In genomic region chr19:1008268-1009042, GRCh38 we compare ENCODE assay signal across 31 cellular contexts. TPM values are rescaled to one million over a fixed set of nuclear protein-coding genes. Genes with fewer than 3 reads are reported as not detected.
DNase-seq lines count a peak whose midpoint lies in the region; ATAC-seq and TF ChIP-seq lines count a peak whose summit lies in the region.
"Had no signal": no experiment of that assay in that cellular context is flagged by ENCODE, and none has a peak within 500 bp of the region (broad histone marks: within the 10 kb centered on the region; RNA-seq: fewer than 3 reads in every experiment).

No MANE protein-coding gene starts in this region.

- TF ChIP-seq EP300 in sigmoid colon (IDR thresholded peaks at IDR 0.05): no peak

- no peak overlapping the region for H2AFZ ChIP-seq in fibroblast of lung (ENCODE audit: low read length)
- H2AFZ ChIP-seq: GM23248, PC-9 had no signal

- peak overlapping the region; percentile 55 for H3K9ac ChIP-seq in fibroblast of lung (ENCODE audit: insufficient read depth, low read length)
- H3K9ac ChIP-seq: GM23248 had no signal

- POLR2A ChIA-PET in activated naive CD8-positive, alpha-beta T cell treated with anti-CD3 and anti-CD28 coated beads, Interleukin-2, amount 10 ng/mL, durations not matched to agents 7 days and 5 days (lab: Charles Lee): no interaction called here
- POLR2A ChIA-PET in activated CD4-positive, alpha-beta T cell treated with anti-CD3 and anti-CD28 coated beads, Interleukin-2, amount 10 ng/mL, durations not matched to agents 7 days and 5 days (lab: Charles Lee): no interaction called here

- H4K20me1 ChIP-seq in fibroblast of lung (ENCODE audit: control insufficient read depth, extremely low read depth, insufficient read depth, low read length): no peaks in the 10 kb centered on the region

- no peaks in the 10 kb centered on the region for H3K9me3 ChIP-seq in fibroblast of lung (ENCODE audit: control insufficient read depth, insufficient read depth, low read depth, low read length)
- H3K9me3 ChIP-seq in sigmoid colon: no peaks in the 10 kb centered on the region
- no peaks in the 10 kb centered on the region for H3K9me3 ChIP-seq in breast epithelium
- H3K9me3 ChIP-seq: Caco-2, right atrium auricular region, thyroid gland had no signal

- H3K79me2 ChIP-seq in fibroblast of lung (ENCODE audit: control insufficient read depth, insufficient read depth, low read length): peaks cover 10% of the 10 kb centered on the region

- ATAC-seq in activated naive CD8-positive, alpha-beta T cell treated with anti-CD3 and anti-CD28 coated beads, Interleukin-2, amount 10 ng/mL, durations not matched to agents 7 days and 5 days (ENCODE audit: low read depth): peak; percentile 4
- ATAC-seq in activated naive CD8-positive, alpha-beta T cell treated with anti-CD3 and anti-CD28 coated beads, Interleukin-2, amount 50 U/mL, for 24 hours: no peak
- ATAC-seq in HG03039 (IDR thresholded peaks at IDR 0.05; ENCODE audit: unreplicated experiment): no peak
- ATAC-seq: activated CD8-positive, alpha-beta T cell treated with anti-CD3 and anti-CD28 coated beads, Interleukin-2, amount 10 ng/mL, durations not matched to agents 7 days and 5 days; activated T-helper 17 cell treated with anti-CD3 and anti-CD28 coated beads, Interleukin-2, amount 50 U/mL, for 72 hours had no signal

- peaks cover 3% of the 10 kb centered on the region for H3K36me3 Mint-ChIP-seq in activated naive CD8-positive, alpha-beta T cell treated with anti-CD3 and anti-CD28 coated beads, Interleukin-2, amount 10 ng/mL, durations not matched to agents 7 days and 5 days
- H3K36me3 Mint-ChIP-seq in activated naive CD8-positive, alpha-beta T cell treated with anti-CD3 and anti-CD28 coated beads, Interleukin-2, amount 50 U/mL, for 24 hours (ENCODE audit: low read depth): no peaks in the 10 kb centered on the region
- peaks cover 4% of the 10 kb centered on the region for H3K36me3 Mint-ChIP-seq in activated CD4-positive, alpha-beta T cell treated with anti-CD3 and anti-CD28 coated beads, Interleukin-2, amount 10 ng/mL, durations not matched to agents 7 days and 5 days (ENCODE audit: low read depth)

- H3K27me3 ChIP-seq in fibroblast of lung (ENCODE audit: control insufficient read depth, insufficient read depth, low read length) (no peaks in the 10 kb centered on the region), sigmoid colon (peaks cover 0 to 2% (median 0%) of the 10 kb centered on the region in 3 donors), breast epithelium (peaks cover 0 to 3% of the 10 kb centered on the region in 2 donors)
- H3K27me3 ChIP-seq: brain microvascular endothelial cell, right atrium auricular region, thyroid gland had no signal

- TF ChIP-seq POLR2A in sigmoid colon (IDR thresholded peaks at IDR 0.05) (no peak), breast epithelium (IDR thresholded peaks at IDR 0.05) (no peak)

- H3K4me3 ChIP-seq in fibroblast of lung (replicated peaks in 1 of 4; ENCODE audit: control extremely low read depth in 1 of 4, insufficient read depth in 1 of 4, low read depth in 3 of 4, low read length in 4 of 4): peak overlapping the region in 1 of 4 experiments; percentile 22
- H3K4me3 ChIP-seq in sigmoid colon: no peak overlapping the region
- H3K4me3 ChIP-seq in breast epithelium: no peak overlapping the region
- H3K4me3 ChIP-seq: GM23248, PC-9, right atrium auricular region, smooth muscle cell, thyroid gland had no signal

- WGBS in sigmoid colon, 2 donors: 93 to 94% methylated on average over 45 of the region's 45 CpGs

- no peaks in the 10 kb centered on the region for H3K27me3 Mint-ChIP-seq in activated naive CD8-positive, alpha-beta T cell treated with anti-CD3 and anti-CD28 coated beads, Interleukin-2, amount 10 ng/mL, durations not matched to agents 7 days and 5 days
- no peaks in the 10 kb centered on the region for H3K27me3 Mint-ChIP-seq in activated naive CD8-positive, alpha-beta T cell treated with anti-CD3 and anti-CD28 coated beads, Interleukin-2, amount 50 U/mL, for 24 hours
- H3K27me3 Mint-ChIP-seq in activated CD4-positive, alpha-beta T cell treated with anti-CD3 and anti-CD28 coated beads, Interleukin-2, amount 10 ng/mL, durations not matched to agents 7 days and 5 days: no peaks in the 10 kb centered on the region
- H3K27me3 Mint-ChIP-seq: activated T-helper 17 cell treated with anti-CD3 and anti-CD28 coated beads, Interleukin-2, amount 50 U/mL, for 72 hours; stimulated activated naive CD8-positive, alpha-beta T cell treated with anti-CD3 and anti-CD28 coated beads, Interleukin-15, amount 100 ng/mL, for 72 hours had no signal

- CTCF ChIA-PET in activated CD4-positive, alpha-beta T cell treated with anti-CD3 and anti-CD28 coated beads, Interleukin-2, amount 10 ng/mL, durations not matched to agents 7 days and 5 days (lab: Charles Lee): no interaction called here

- H3K4me1 ChIP-seq in fibroblast of lung (ENCODE audit: control insufficient read depth, extremely low read depth, insufficient read depth, low read length) (peaks cover 16% of the 10 kb centered on the region), sigmoid colon (peaks cover 0 to 12% (median 0%) of the 10 kb centered on the region in 4 donors), breast epithelium (no peaks in the 10 kb centered on the region)
- H3K4me1 ChIP-seq: Caco-2, right atrium auricular region, thyroid gland had no signal

- H3K4me3 Mint-ChIP-seq in activated naive CD8-positive, alpha-beta T cell treated with anti-CD3 and anti-CD28 coated beads, Interleukin-2, amount 10 ng/mL, durations not matched to agents 7 days and 5 days: no peak overlapping the region
- H3K4me3 Mint-ChIP-seq in activated naive CD8-positive, alpha-beta T cell treated with anti-CD3 and anti-CD28 coated beads, Interleukin-2, amount 50 U/mL, for 24 hours: no peak overlapping the region
- no peak overlapping the region for H3K4me3 Mint-ChIP-seq in activated CD4-positive, alpha-beta T cell treated with anti-CD3 and anti-CD28 coated beads, Interleukin-2, amount 10 ng/mL, durations not matched to agents 7 days and 5 days
- H3K4me3 Mint-ChIP-seq: activated CD8-positive, alpha-beta T cell treated with anti-CD3 and anti-CD28 coated beads, Interleukin-2, amount 10 ng/mL, durations not matched to agents 7 days and 5 days; activated naive CD4-positive, alpha-beta T cell treated with anti-CD3 and anti-CD28 coated beads, Interleukin-2, amount 10 ng/mL, durations not matched to agents 7 days and 5 days; activated T-helper 17 cell treated with anti-CD3 and anti-CD28 coated beads, Interleukin-2, amount 50 U/mL, for 72 hours; CD14-positive monocyte; neural crest cell; stimulated activated naive CD8-positive, alpha-beta T cell treated with anti-CD3 and anti-CD28 coated beads, Interleukin-15, amount 100 ng/mL, for 72 hours had no signal

- H3K27ac ChIP-seq in fibroblast of lung (ENCODE audit: insufficient read depth, low read length): peak overlapping the region; percentile 76
- H3K27ac ChIP-seq in sigmoid colon: peak overlapping the region in 3 of 4 donors; percentile 1 to 64 (median 61)
- H3K27ac ChIP-seq in breast epithelium: no peak overlapping the region
- H3K27ac ChIP-seq: brain microvascular endothelial cell, GM23248, PC-9, right atrium auricular region, thyroid gland had no signal

- intact Hi-C loops in sigmoid colon (cut with DNase I): no loop called here
- intact Hi-C loops in breast epithelium (cut with DNase I; ENCODE audit: low total_unique reads): no loop called here

- H3K4me2 ChIP-seq in fibroblast of lung (ENCODE audit: extremely low read depth, insufficient read depth, low read length): peak overlapping the region; percentile 35
- H3K4me2 ChIP-seq: PC-9, smooth muscle cell had no signal

- H3K4me1 Mint-ChIP-seq in activated naive CD8-positive, alpha-beta T cell treated with anti-CD3 and anti-CD28 coated beads, Interleukin-2, amount 10 ng/mL, durations not matched to agents 7 days and 5 days: peaks cover 2% of the 10 kb centered on the region
- no peaks in the 10 kb centered on the region for H3K4me1 Mint-ChIP-seq in activated naive CD8-positive, alpha-beta T cell treated with anti-CD3 and anti-CD28 coated beads, Interleukin-2, amount 50 U/mL, for 24 hours
- no peaks in the 10 kb centered on the region for H3K4me1 Mint-ChIP-seq in activated CD4-positive, alpha-beta T cell treated with anti-CD3 and anti-CD28 coated beads, Interleukin-2, amount 10 ng/mL, durations not matched to agents 7 days and 5 days
- H3K4me1 Mint-ChIP-seq: activated naive CD4-positive, alpha-beta T cell treated with anti-CD3 and anti-CD28 coated beads, Interleukin-2, amount 10 ng/mL, durations not matched to agents 7 days and 5 days; activated T-helper 17 cell treated with anti-CD3 and anti-CD28 coated beads, Interleukin-2, amount 50 U/mL, for 72 hours; CD14-positive monocyte; neural crest cell; stimulated activated naive CD8-positive, alpha-beta T cell treated with anti-CD3 and anti-CD28 coated beads, Interleukin-15, amount 100 ng/mL, for 72 hours had no signal

- no peak for DNase-seq in activated naive CD8-positive, alpha-beta T cell treated with anti-CD3 and anti-CD28 coated beads, Interleukin-2, amount 10 ng/mL, durations not matched to agents 7 days and 5 days
- DNase-seq in activated naive CD8-positive, alpha-beta T cell treated with anti-CD3 and anti-CD28 coated beads, Interleukin-2, amount 50 U/mL, for 24 hours: no peak
- DNase-seq in fibroblast of lung (ENCODE audit: low read depth in 2 of 2) (no peak), sigmoid colon (no peak), breast epithelium (ENCODE audit: low spot score in 2 of 2) (no peak), NCI-H2029 treated with DMSO at 0.1 percent for 48 hours (lab: John Stamatoyannopoulos, UW) (no peak)
- DNase-seq in activated CD4-positive, alpha-beta T cell treated with anti-CD3 and anti-CD28 coated beads, Interleukin-2, amount 10 ng/mL, durations not matched to agents 7 days and 5 days: no peak
- DNase-seq: 8988T; activated CD8-positive, alpha-beta T cell treated with anti-CD3 and anti-CD28 coated beads, Interleukin-2, amount 10 ng/mL, durations not matched to agents 7 days and 5 days; activated naive CD4-positive, alpha-beta T cell treated with anti-CD3 and anti-CD28 coated beads, Interleukin-2, amount 10 ng/mL, durations not matched to agents 7 days and 5 days; amniotic stem cell; brain microvascular endothelial cell; Caco-2; DMS79 treated with DMSO at 0.1 percent for 48 hours; dorsolateral prefrontal cortex; GM23248; mesenchymal stem cell; NCI-H526; PC-9; stimulated activated CD4-positive, alpha-beta T cell treated with anti-CD3 and anti-CD28 coated beads, Interleukin-1b, Interleukin-23, amount 100 ng/mL, for 48 hours; stimulated activated naive CD8-positive, alpha-beta T cell treated with anti-CD3 and anti-CD28 coated beads, Interleukin-15, amount 100 ng/mL, for 72 hours; thyroid gland had no signal

- H3K36me3 ChIP-seq in fibroblast of lung (ENCODE audit: control insufficient read depth, insufficient read depth, low read length) (peaks cover 14% of the 10 kb centered on the region), sigmoid colon (peaks cover 31 to 43% (median 38%) of the 10 kb centered on the region in 4 donors), breast epithelium (peaks cover 16% of the 10 kb centered on the region)

- H3K9me3 Mint-ChIP-seq in activated naive CD8-positive, alpha-beta T cell treated with anti-CD3 and anti-CD28 coated beads, Interleukin-2, amount 10 ng/mL, durations not matched to agents 7 days and 5 days: no peaks in the 10 kb centered on the region
- H3K9me3 Mint-ChIP-seq in activated naive CD8-positive, alpha-beta T cell treated with anti-CD3 and anti-CD28 coated beads, Interleukin-2, amount 50 U/mL, for 24 hours: no peaks in the 10 kb centered on the region
- no peaks in the 10 kb centered on the region for H3K9me3 Mint-ChIP-seq in activated CD4-positive, alpha-beta T cell treated with anti-CD3 and anti-CD28 coated beads, Interleukin-2, amount 10 ng/mL, durations not matched to agents 7 days and 5 days
- H3K9me3 Mint-ChIP-seq: activated naive CD4-positive, alpha-beta T cell treated with anti-CD3 and anti-CD28 coated beads, Interleukin-2, amount 10 ng/mL, durations not matched to agents 7 days and 5 days; activated T-helper 17 cell treated with anti-CD3 and anti-CD28 coated beads, Interleukin-2, amount 50 U/mL, for 72 hours; neural crest cell; stimulated activated naive CD8-positive, alpha-beta T cell treated with anti-CD3 and anti-CD28 coated beads, Interleukin-15, amount 100 ng/mL, for 72 hours had no signal

- TF ChIP-seq CTCF in fibroblast of lung (conservative IDR thresholded peaks at IDR 0.05 in 1 of 2, IDR thresholded peaks at IDR 0.05 in 1 of 2; ENCODE audit: low read depth in 1 of 2, low read length in 2 of 2) (no peak), sigmoid colon (IDR thresholded peaks at IDR 0.05) (no peak), breast epithelium (IDR thresholded peaks at IDR 0.05) (no peak)

- H3K27ac Mint-ChIP-seq in activated naive CD8-positive, alpha-beta T cell treated with anti-CD3 and anti-CD28 coated beads, Interleukin-2, amount 10 ng/mL, durations not matched to agents 7 days and 5 days: peak overlapping the region; percentile 42
- no peak overlapping the region for H3K27ac Mint-ChIP-seq in activated naive CD8-positive, alpha-beta T cell treated with anti-CD3 and anti-CD28 coated beads, Interleukin-2, amount 50 U/mL, for 24 hours
- H3K27ac Mint-ChIP-seq in activated CD4-positive, alpha-beta T cell treated with anti-CD3 and anti-CD28 coated beads, Interleukin-2, amount 10 ng/mL, durations not matched to agents 7 days and 5 days: no peak overlapping the region
- H3K27ac Mint-ChIP-seq: activated CD8-positive, alpha-beta T cell treated with anti-CD3 and anti-CD28 coated beads, Interleukin-2, amount 10 ng/mL, durations not matched to agents 7 days and 5 days; activated naive CD4-positive, alpha-beta T cell treated with anti-CD3 and anti-CD28 coated beads, Interleukin-2, amount 10 ng/mL, durations not matched to agents 7 days and 5 days; activated T-helper 17 cell treated with anti-CD3 and anti-CD28 coated beads, Interleukin-2, amount 50 U/mL, for 72 hours; CD14-positive monocyte; stimulated activated naive CD8-positive, alpha-beta T cell treated with anti-CD3 and anti-CD28 coated beads, Interleukin-15, amount 100 ng/mL, for 72 hours had no signal

RNA-seq across cellular contexts. Expression of gene GRIN3B, which starts 8.2 kb away (rescaled TPM):
- not detected for total RNA-seq in activated naive CD8-positive, alpha-beta T cell treated with anti-CD3 and anti-CD28 coated beads, Interleukin-2, amount 10 ng/mL, durations not matched to agents 7 days and 5 days
- total RNA-seq in fibroblast of lung (0.51 and 0.66 TPM in 2 replicates), sigmoid colon (under 1 TPM in 1 of 4 donors, not detected in 3; 0.14 TPM), breast epithelium (1 to 10 TPM in 1 of 3 donors, not detected in 2; 2.6 TPM)
- polyA plus RNA-seq in fibroblast of lung (0.12 and 0.25 TPM in 2 replicates), sigmoid colon (under 1 TPM in 1 of 3 donors, not detected in 2; 0.04 TPM)
- polyA plus RNA-seq in fibroblast of lung (2012): 0.44 and 0.59 TPM in 2 replicates
- 0.20 and 0.22 TPM in 2 replicates for polyA minus RNA-seq in fibroblast of lung (ENCODE audit: low replicate concordance)
- total RNA-seq in activated CD4-positive, alpha-beta T cell treated with anti-CD3 and anti-CD28 coated beads, Interleukin-2, amount 10 ng/mL, durations not matched to agents 7 days and 5 days: not detected
- total RNA-seq: activated CD8-positive, alpha-beta T cell treated with anti-CD3 and anti-CD28 coated beads, Interleukin-2, amount 10 ng/mL, durations not matched to agents 7 days and 5 days; cerebellum; T-helper 2 cell treated with Interferon-gamma antibody and Interleukin-4, amounts not matched to agents 100 ng/mL and 5 ng/mL, for 36 hours had no signal
- polyA plus RNA-seq: GM23248 had no signal

RNA-seq across cellular contexts. Expression of gene TMEM259, which starts 12.5 kb away (rescaled TPM):
- total RNA-seq in activated naive CD8-positive, alpha-beta T cell treated with anti-CD3 and anti-CD28 coated beads, Interleukin-2, amount 10 ng/mL, durations not matched to agents 7 days and 5 days: 100 to 1,000 TPM; 231 to 235 TPM
- total RNA-seq in fibroblast of lung (47.5 and 57.8 TPM in 2 replicates), sigmoid colon (100 to 1,000 TPM in 2 of 4 donors, 10 to 100 TPM in 2; 85.6 to 174 (median 126) TPM), breast epithelium (100 to 1,000 TPM; 112 to 156 (median 153) TPM)
- polyA plus RNA-seq in fibroblast of lung (67.1 and 67.9 TPM in 2 replicates), sigmoid colon (100 to 1,000 TPM in 1 of 3 donors, 10 to 100 TPM in 2; 19.2 to 232 (median 25.9) TPM)
- polyA plus RNA-seq in fibroblast of lung (2012): 67.4 and 72.8 TPM in 2 replicates
- polyA minus RNA-seq in fibroblast of lung (ENCODE audit: low replicate concordance): 106 and 167 TPM in 2 replicates
- total RNA-seq in activated CD4-positive, alpha-beta T cell treated with anti-CD3 and anti-CD28 coated beads, Interleukin-2, amount 10 ng/mL, durations not matched to agents 7 days and 5 days: 100 to 1,000 TPM; 183 to 195 TPM

RNA-seq across cellular contexts. Expression of gene RNU6-2, which starts 12.9 kb away (rescaled TPM):
- total RNA-seq in activated naive CD8-positive, alpha-beta T cell treated with anti-CD3 and anti-CD28 coated beads, Interleukin-2, amount 10 ng/mL, durations not matched to agents 7 days and 5 days: not detected
- total RNA-seq in fibroblast of lung: not detected in 2 replicates
- polyA plus RNA-seq in fibroblast of lung: not detected in 2 replicates
- not detected in 2 replicates for polyA plus RNA-seq in fibroblast of lung (2012)
- polyA minus RNA-seq in fibroblast of lung (ENCODE audit: low replicate concordance): not detected in 2 replicates
- not detected for total RNA-seq in sigmoid colon
- polyA plus RNA-seq in sigmoid colon: not detected
- total RNA-seq in activated CD4-positive, alpha-beta T cell treated with anti-CD3 and anti-CD28 coated beads, Interleukin-2, amount 10 ng/mL, durations not matched to agents 7 days and 5 days: not detected
- total RNA-seq in breast epithelium: not detected
- total RNA-seq: activated CD8-positive, alpha-beta T cell treated with anti-CD3 and anti-CD28 coated beads, Interleukin-2, amount 10 ng/mL, durations not matched to agents 7 days and 5 days; activated T-helper 17 cell treated with anti-CD3 and anti-CD28 coated beads, Interleukin-2, amount 50 U/mL, for 72 hours; Caco-2; cerebellum; dorsolateral prefrontal cortex; endothelial cell of umbilical vein; GM23248; neural crest cell; PC-9; right atrium auricular region; smooth muscle cell; T-helper 2 cell treated with Interferon-gamma antibody and Interleukin-4, amounts not matched to agents 100 ng/mL and 5 ng/mL, for 36 hours; thyroid gland had no signal
- polyA plus RNA-seq: CD14-positive monocyte, endothelial cell of umbilical vein, GM23248, smooth muscle cell had no signal

RNA-seq across cellular contexts. Expression of gene CNN2, which starts 18.0 kb away (rescaled TPM):
- total RNA-seq in activated naive CD8-positive, alpha-beta T cell treated with anti-CD3 and anti-CD28 coated beads, Interleukin-2, amount 10 ng/mL, durations not matched to agents 7 days and 5 days: 100 to 1,000 TPM; 340 to 353 TPM
- total RNA-seq in fibroblast of lung: 120 and 194 TPM in 2 replicates
- polyA plus RNA-seq in fibroblast of lung: 299 and 473 TPM in 2 replicates
- polyA plus RNA-seq in fibroblast of lung (2012): 425 and 591 TPM in 2 replicates
- polyA minus RNA-seq in fibroblast of lung (ENCODE audit: low replicate concordance): 987 and 1,445 TPM in 2 replicates
- total RNA-seq in sigmoid colon: 10 to 100 TPM; 25.5 to 59.0 (median 36.3) TPM
- 100 to 1,000 TPM in 1 of 3 donors, 10 to 100 TPM in 2; 48.0 to 115 (median 53.9) TPM for polyA plus RNA-seq in sigmoid colon
- total RNA-seq in activated CD4-positive, alpha-beta T cell treated with anti-CD3 and anti-CD28 coated beads, Interleukin-2, amount 10 ng/mL, durations not matched to agents 7 days and 5 days: 100 to 1,000 TPM; 558 to 580 TPM
- 10 to 100 TPM; 70.4 to 74.1 (median 70.7) TPM for total RNA-seq in breast epithelium

RNA-seq across cellular contexts. Expression of gene WDR18, which starts 24.3 kb away (rescaled TPM):
- total RNA-seq in activated naive CD8-positive, alpha-beta T cell treated with anti-CD3 and anti-CD28 coated beads, Interleukin-2, amount 10 ng/mL, durations not matched to agents 7 days and 5 days: 10 to 100 TPM; 45.1 to 54.3 TPM
- total RNA-seq in fibroblast of lung (41.6 and 42.3 TPM in 2 replicates), sigmoid colon (10 to 100 TPM; 14.3 to 33.1 (median 30.4) TPM), breast epithelium (10 to 100 TPM; 19.2 to 69.2 (median 49.8) TPM)
- polyA plus RNA-seq in fibroblast of lung (10.0 and 16.1 TPM in 2 replicates), sigmoid colon (10 to 100 TPM; 22.4 to 65.8 (median 43.8) TPM)
- 20.9 and 47.3 TPM in 2 replicates for polyA plus RNA-seq in fibroblast of lung (2012)
- polyA minus RNA-seq in fibroblast of lung (ENCODE audit: low replicate concordance): 39.3 and 66.7 TPM in 2 replicates
- total RNA-seq in activated CD4-positive, alpha-beta T cell treated with anti-CD3 and anti-CD28 coated beads, Interleukin-2, amount 10 ng/mL, durations not matched to agents 7 days and 5 days: 10 to 100 TPM; 39.2 to 49.2 TPM

Comparison
In these comparisons a context has a peak if more than half of its experiments do, and no peak if none do; other contexts are left out.
1. H3K27ac ChIP-seq: peak in fibroblast of lung (single experiment) and sigmoid colon (3 of 4); none in breast epithelium (0 of 2).